8 cellular contexts compared by ENCODE assay signal in genomic region chr17:80454557-80455327, GRCh38. TPM values are rescaled to one million over a fixed set of nuclear protein-coding genes. Genes with fewer than 3 reads are reported as not detected.
DNase-seq lines count a peak whose midpoint lies in the region; ATAC-seq and TF ChIP-seq lines count a peak whose summit lies in the region.

No MANE protein-coding gene starts in this region.

- no peaks in the 10 kb centered on the region for H3K27me3 ChIP-seq in breast epithelium
- peaks cover 54% of the 10 kb centered on the region for H3K27me3 ChIP-seq in iPS-20b (ENCODE audit: insufficient read depth, low read length)

- in situ Hi-C loops in ACHN (cut with HindIII; ENCODE audit: low pct_ligation_motif_present, low pct_unique_long_range_greater_than_20kb, low sequenced_read_pairs): no loop called here

- TF ChIP-seq CTCF in VCaP (conservative IDR thresholded peaks at IDR 0.05) (no peak; the same call in 1 of the 2 replicates), breast epithelium (IDR thresholded peaks at IDR 0.05) (peak in 1 of 3 donors; percentile 12)

- TF ChIP-seq POLR2A in breast epithelium (IDR thresholded peaks at IDR 0.05): peak; percentile 78

- H3K4me3 ChIP-seq in breast epithelium (peak overlapping the region; percentile 58 to 89 (median 72)), iPS-20b (ENCODE audit: low read length) (peak overlapping the region; percentile 86), skin epidermis (peak overlapping the region; percentile 59 to 83 (median 69))

- H3K9me3 ChIP-seq in breast epithelium (no peaks in the 10 kb centered on the region), iPS-20b (ENCODE audit: insufficient read depth, low read depth, low read length) (no peaks in the 10 kb centered on the region)

- peak; percentile 98 for DNase-seq in ACHN
- peak; percentile 95 for DNase-seq in NCI-H2171 treated with DMSO at 0.1 percent for 48 hours (lab: John Stamatoyannopoulos, UW)
- peak; percentile 95 to 97 for DNase-seq in breast epithelium (ENCODE audit: low spot score in 2 of 2)

- H3K36me3 ChIP-seq in breast epithelium (no peaks in the 10 kb centered on the region), iPS-20b (ENCODE audit: insufficient read depth, low read depth, low read length) (no peaks in the 10 kb centered on the region)

- intact Hi-C loops in breast epithelium (cut with DNase I; ENCODE audit: low total_unique reads): loop anchor here (1.0 kb wide), 1 partner anchor 21 kb away; no protein-coding TSS in a partner anchor

- H3K4me1 ChIP-seq in breast epithelium (no peaks in the 10 kb centered on the region), iPS-20b (ENCODE audit: insufficient read depth, low read length) (peaks cover 3% of the 10 kb centered on the region; the same call in 1 of the 2 replicates)

- peak; percentile 73 for ATAC-seq in GM18870 (IDR thresholded peaks at IDR 0.05; ENCODE audit: unreplicated experiment)
- ATAC-seq in HG03108 (IDR thresholded peaks at IDR 0.05; ENCODE audit: unreplicated experiment): peak; percentile 83

- peak overlapping the region; percentile 99 for H3K27ac ChIP-seq in VCaP
- peak overlapping the region; percentile 96 to 98 for H3K27ac ChIP-seq in breast epithelium
- H3K27ac ChIP-seq in iPS-20b (ENCODE audit: low read length): peak overlapping the region; percentile 94
- H3K27ac ChIP-seq in skin epidermis: peak overlapping the region; percentile 87 to 100 (median 98)

- peak overlapping the region; percentile 98 for H3K9ac ChIP-seq in iPS-20b (ENCODE audit: low read depth, low read length)

RNA-seq across cellular contexts. Expression of gene NPTX1, which starts 21.7 kb away (rescaled TPM):
- under 1 TPM; under 0.01 to 0.32 (median 0.29) TPM for total RNA-seq in breast epithelium

RNA-seq across cellular contexts. Expression of gene ENDOV, which starts 39.8 kb away (rescaled TPM):
- total RNA-seq in breast epithelium: 10 to 100 TPM; 13.8 to 17.0 (median 16.7) TPM

Comparison
In these comparisons a context has a peak if more than half of its experiments do, and no peak if none do; other contexts are left out.
1. Peak in every context shown above with its lines: DNase-seq, ATAC-seq, H3K4me3 ChIP-seq and H3K27ac ChIP-seq.